Comparison of ENCODE assay signal across 21 cellular contexts in the genomic region with DNA sequence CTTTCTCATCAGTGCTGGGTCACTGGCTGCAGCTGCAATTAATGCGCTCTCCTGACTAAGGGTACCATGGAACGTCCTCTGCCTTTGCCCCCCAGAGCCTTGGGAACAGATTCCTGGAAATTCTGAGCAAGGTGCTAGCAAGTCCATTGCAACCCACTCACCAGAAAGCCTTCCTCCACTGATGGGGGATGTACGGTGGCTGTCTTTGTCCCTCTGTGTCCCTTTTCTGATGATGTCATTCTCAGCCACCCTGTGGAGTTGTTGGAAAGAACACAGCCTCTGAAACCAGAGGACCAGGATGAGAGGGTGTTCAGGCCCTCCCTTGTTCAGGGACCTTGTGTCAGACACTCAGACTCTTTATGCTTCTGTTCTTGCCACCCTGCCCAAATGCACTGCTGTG. TPM values are rescaled to one million over a fixed set of nuclear protein-coding genes. Genes with fewer than 3 reads are reported as not detected.
A peak's percentile ranks its signal among the peaks of the same experiment; 100 is the strongest.
DNase-seq lines count a peak whose midpoint lies in the region; ATAC-seq, FAIRE-seq and TF ChIP-seq lines count a peak whose summit lies in the region.
"Had no signal": no experiment of that assay in that cellular context is flagged by ENCODE, and none has a peak within 500 bp of the region (broad histone marks: within the 10 kb centered on the region; RNA-seq: fewer than 3 reads in every experiment).

No MANE protein-coding gene starts in this region.

- H3K9me2 ChIP-seq in hepatocyte (replicated peaks; ENCODE audit: insufficient read depth) = no peaks in the 10 kb centered on the region

- peak overlapping the region in 9 of 11 experiments; percentile 4 to 80 (median 63); a peak in 12 of 22 replicates for H3K4me2 ChIP-seq in BLaER1 treated with 17β-estradiol and CSF1 and Interleukin-3, amounts not matched to agents 10 nM and 100 nM
- no peak overlapping the region for H3K4me2 ChIP-seq in hepatocyte

- H3K4me3 ChIP-seq in BLaER1 treated with 17β-estradiol and CSF1 and Interleukin-3, amounts not matched to agents 10 nM and 100 nM = no peak overlapping the region
- H3K4me3 ChIP-seq in hepatocyte = no peak overlapping the region
- no peak overlapping the region for H3K4me3 ChIP-seq in suprapubic skin

- TF ChIP-seq CTCF in hepatocyte (IDR thresholded peaks at IDR 0.05; ENCODE audit: poor library complexity) (no peak), suprapubic skin (IDR thresholded peaks at IDR 0.05) (no peak)

- H3K27me3 Mint-ChIP-seq in stimulated activated naive B cell treated with anti-CD40 and anti-IgM and Interleukin-4, amounts not matched to agents 10 μg/mL and 1 μg/mL and 100 μg/mL, for 72 hours = peaks cover 4 to 6% of the 10 kb centered on the region in 2 donors
- no peaks in the 10 kb centered on the region for H3K27me3 Mint-ChIP-seq in activated naive CD8-positive, alpha-beta T cell treated with anti-CD3 and anti-CD28 coated beads, Interleukin-2, amount 50 U/mL, for 24 hours
- H3K27me3 Mint-ChIP-seq: IgD-negative memory B cell had no signal

- no peak for ATAC-seq in stimulated activated naive B cell treated with anti-CD40 and anti-IgM and Interleukin-4, amounts not matched to agents 10 μg/mL and 1 μg/mL and 100 μg/mL, for 72 hours (replicated peaks)
- ATAC-seq in activated naive CD8-positive, alpha-beta T cell treated with anti-CD3 and anti-CD28 coated beads, Interleukin-2, amount 50 U/mL, for 24 hours = no peak
- ATAC-seq: CD8-positive, alpha-beta T cell; SK-N-SH treated with all-trans-retinoic acid at 6 μM for 48 hours had no signal

- no peak overlapping the region for H3K4me3 Mint-ChIP-seq in stimulated activated naive B cell treated with anti-CD40 and anti-IgM and Interleukin-4, amounts not matched to agents 10 μg/mL and 1 μg/mL and 100 μg/mL, for 72 hours
- H3K4me3 Mint-ChIP-seq in activated naive CD8-positive, alpha-beta T cell treated with anti-CD3 and anti-CD28 coated beads, Interleukin-2, amount 50 U/mL, for 24 hours = no peak overlapping the region
- H3K4me3 Mint-ChIP-seq: CD8-positive, alpha-beta T cell; IgD-negative memory B cell had no signal

- no peak for TF ChIP-seq POLR2A in suprapubic skin (IDR thresholded peaks at IDR 0.05)

- H3K27ac Mint-ChIP-seq in stimulated activated naive B cell treated with anti-CD40 and anti-IgM and Interleukin-4, amounts not matched to agents 10 μg/mL and 1 μg/mL and 100 μg/mL, for 72 hours = peak overlapping the region; percentile 15
- no peak overlapping the region for H3K27ac Mint-ChIP-seq in activated naive CD8-positive, alpha-beta T cell treated with anti-CD3 and anti-CD28 coated beads, Interleukin-2, amount 50 U/mL, for 24 hours
- H3K27ac Mint-ChIP-seq: CD8-positive, alpha-beta T cell had no signal

- 88% methylated on average over 3 of the region's 3 CpGs for WGBS in hepatocyte (ENCODE audit: low lambda C conversion rate, missing lambda C conversion rate)
- 90% methylated on average over 3 of the region's 3 CpGs for WGBS in suprapubic skin

- H3K27ac ChIP-seq in BLaER1 treated with 17β-estradiol and CSF1 and Interleukin-3, amounts not matched to agents 10 nM and 100 nM = peak overlapping the region in 1 of 11 experiments; percentile 64; a peak in 1 of 22 replicates
- H3K27ac ChIP-seq in hepatocyte = peak overlapping the region; percentile 93
- no peak overlapping the region for H3K27ac ChIP-seq in suprapubic skin

- H3K9me3 Mint-ChIP-seq in stimulated activated naive B cell treated with anti-CD40 and anti-IgM and Interleukin-4, amounts not matched to agents 10 μg/mL and 1 μg/mL and 100 μg/mL, for 72 hours = peaks cover 2 to 3% of the 10 kb centered on the region in 2 donors
- no peaks in the 10 kb centered on the region for H3K9me3 Mint-ChIP-seq in activated naive CD8-positive, alpha-beta T cell treated with anti-CD3 and anti-CD28 coated beads, Interleukin-2, amount 50 U/mL, for 24 hours
- H3K9me3 Mint-ChIP-seq: CD8-positive, alpha-beta T cell; IgD-negative memory B cell had no signal

- H3K36me3 Mint-ChIP-seq in stimulated activated naive B cell treated with anti-CD40 and anti-IgM and Interleukin-4, amounts not matched to agents 10 μg/mL and 1 μg/mL and 100 μg/mL, for 72 hours = peaks cover 0 to 6% of the 10 kb centered on the region in 2 donors
- H3K36me3 Mint-ChIP-seq in activated naive CD8-positive, alpha-beta T cell treated with anti-CD3 and anti-CD28 coated beads, Interleukin-2, amount 50 U/mL, for 24 hours (ENCODE audit: low read depth) = no peaks in the 10 kb centered on the region
- H3K36me3 Mint-ChIP-seq: CD8-positive, alpha-beta T cell; IgD-negative memory B cell had no signal

- peaks cover 18 to 44% (median 29%) of the 10 kb centered on the region in 10 experiments for H3K4me1 ChIP-seq in BLaER1 treated with 17β-estradiol and CSF1 and Interleukin-3, amounts not matched to agents 10 nM and 100 nM
- H3K4me1 ChIP-seq in hepatocyte (ENCODE audit: insufficient read depth) (peaks cover 38% of the 10 kb centered on the region), suprapubic skin (peaks cover 10% of the 10 kb centered on the region)

- no peak for FAIRE-seq in RCC 7860 (lab: Jason Lieb, UNC)
- FAIRE-seq: G401.6, HTR-8/SVneo had no signal

- peak; percentile 9 for DNase-seq in RCC 7860 (ENCODE audit: low spot score)
- DNase-seq in hepatocyte (ENCODE audit: low spot score) = no peak
- DNase-seq in stimulated activated naive B cell treated with anti-CD40 and anti-IgM and Interleukin-4, amounts not matched to agents 10 μg/mL and 1 μg/mL and 100 μg/mL, for 72 hours = no peak
- DNase-seq in activated naive CD8-positive, alpha-beta T cell treated with anti-CD3 and anti-CD28 coated beads, Interleukin-2, amount 50 U/mL, for 24 hours = no peak
- DNase-seq in suprapubic skin (ENCODE audit: low spot score in 2 of 2) = no peak
- no peak for DNase-seq in COLO668 (lab: John Stamatoyannopoulos, UW; ENCODE audit: unreplicated experiment)
- DNase-seq: C1 segment of cervical spinal cord; Calu3; CD8-positive, alpha-beta T cell; GOT3; Karpas-422; NCI-H1417 treated with DMSO at 0.1 percent for 48 hours; NCI-H1930; NCI-H226; NCI-H510A treated with DMSO at 0.1 percent for 48 hours; NCI-H748 treated with DMSO at 0.1 percent for 48 hours had no signal

- H3K4me1 Mint-ChIP-seq in stimulated activated naive B cell treated with anti-CD40 and anti-IgM and Interleukin-4, amounts not matched to agents 10 μg/mL and 1 μg/mL and 100 μg/mL, for 72 hours = peaks cover 44 to 46% of the 10 kb centered on the region in 2 donors
- H3K4me1 Mint-ChIP-seq in activated naive CD8-positive, alpha-beta T cell treated with anti-CD3 and anti-CD28 coated beads, Interleukin-2, amount 50 U/mL, for 24 hours = peaks cover 12% of the 10 kb centered on the region

- no peak for TF ChIP-seq EP300 in suprapubic skin (IDR thresholded peaks at IDR 0.05)

- H3K9me3 ChIP-seq in BLaER1 treated with 17β-estradiol and CSF1 and Interleukin-3, amounts not matched to agents 10 nM and 100 nM (replicated peaks in 1 of 11) = no peaks in the 10 kb centered on the region
- H3K9me3 ChIP-seq in hepatocyte (ENCODE audit: low read depth) (no peaks in the 10 kb centered on the region), suprapubic skin (no peaks in the 10 kb centered on the region)

- no peak overlapping the region for H2AFZ ChIP-seq in hepatocyte

- H3K9ac ChIP-seq in BLaER1 treated with 17β-estradiol and CSF1 and Interleukin-3, amounts not matched to agents 10 nM and 100 nM = no peak overlapping the region

- no peaks in the 10 kb centered on the region for H4K20me1 ChIP-seq in BLaER1 treated with 17β-estradiol and CSF1 and Interleukin-3, amounts not matched to agents 10 nM and 100 nM
- no peaks in the 10 kb centered on the region for H4K20me1 ChIP-seq in hepatocyte (ENCODE audit: insufficient read depth, poor library complexity, severe bottlenecking)

- H3K27me3 ChIP-seq in BLaER1 treated with 17β-estradiol and CSF1 and Interleukin-3, amounts not matched to agents 10 nM and 100 nM = no peaks in the 10 kb centered on the region
- H3K27me3 ChIP-seq in hepatocyte = no peaks in the 10 kb centered on the region
- H3K27me3 ChIP-seq in suprapubic skin = no peaks in the 10 kb centered on the region

- no peaks in the 10 kb centered on the region for H3K36me3 ChIP-seq in BLaER1 treated with 17β-estradiol and CSF1 and Interleukin-3, amounts not matched to agents 10 nM and 100 nM
- H3K36me3 ChIP-seq in hepatocyte (replicated peaks; ENCODE audit: insufficient read depth, low read depth) (no peaks in the 10 kb centered on the region), suprapubic skin (no peaks in the 10 kb centered on the region)

- peaks cover 39% of the 10 kb centered on the region for H3K79me2 ChIP-seq in hepatocyte

RNA-seq across cellular contexts. Expression of gene ZBTB38, which starts 38.1 kb away (rescaled TPM):
- total RNA-seq in hepatocyte = 122 and 140 TPM in 2 replicates
- polyA plus RNA-seq in hepatocyte = 31.6 and 32.7 TPM in 2 replicates
- total RNA-seq in suprapubic skin = 100 to 1,000 TPM in 1 of 4 donors, 10 to 100 TPM in 3; 65.8 to 101 (median 85.9) TPM
